ENCODE assay signal across 1 cellular context in the genomic region with DNA sequence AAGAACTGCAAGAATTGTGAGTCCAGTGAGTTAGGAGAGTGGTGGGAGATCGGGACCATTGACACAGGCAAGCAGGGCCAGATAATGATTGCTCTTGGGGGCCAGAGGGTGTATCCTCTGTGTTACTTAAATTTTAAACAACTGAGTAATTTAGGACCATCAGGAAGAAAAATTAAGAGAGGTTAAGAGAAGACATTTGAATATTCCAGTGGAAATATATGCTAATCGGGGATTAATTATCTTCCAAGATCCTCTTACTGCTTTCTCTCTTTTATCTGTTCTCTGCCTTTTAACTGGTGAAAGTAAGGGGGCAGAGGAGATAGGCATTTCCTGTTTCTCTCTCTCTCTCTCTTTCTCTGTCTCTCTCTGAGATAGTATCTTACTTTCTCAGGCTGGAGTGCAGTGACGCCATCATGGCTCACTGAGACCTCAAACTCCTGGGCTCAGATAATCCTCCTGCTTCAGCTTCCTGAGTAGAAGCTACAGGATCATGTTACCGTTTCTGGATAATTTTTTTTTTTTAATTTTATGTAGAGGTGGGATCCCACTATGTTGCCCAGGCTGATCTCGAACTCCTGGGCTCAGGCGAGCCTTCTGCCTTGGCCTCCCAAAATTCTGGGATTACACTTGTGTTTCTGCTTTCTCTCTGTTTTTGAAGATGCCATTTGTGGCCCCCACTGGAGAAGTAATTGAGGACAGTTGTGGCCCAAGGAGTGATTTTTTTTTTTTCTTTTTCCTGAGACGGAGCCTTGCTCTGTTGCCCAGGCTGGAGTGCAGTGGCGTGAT.
TF ChIP-seq lines count a peak whose summit lies in the region.

No MANE protein-coding gene starts in this region.

TF ChIP-seq in GM23338, 12 proteins besides CTCF, POLR2A, EP300 and RAD21 (continued from another document):
- no peak for TF ChIP-seq NANOG (IDR thresholded peaks at IDR 0.05; ENCODE audit: borderline replicate concordance)
- no peak for TF ChIP-seq STAT1 (IDR thresholded peaks at IDR 0.05; ENCODE audit: unreplicated experiment)
- TF ChIP-seq, protein P1, sequence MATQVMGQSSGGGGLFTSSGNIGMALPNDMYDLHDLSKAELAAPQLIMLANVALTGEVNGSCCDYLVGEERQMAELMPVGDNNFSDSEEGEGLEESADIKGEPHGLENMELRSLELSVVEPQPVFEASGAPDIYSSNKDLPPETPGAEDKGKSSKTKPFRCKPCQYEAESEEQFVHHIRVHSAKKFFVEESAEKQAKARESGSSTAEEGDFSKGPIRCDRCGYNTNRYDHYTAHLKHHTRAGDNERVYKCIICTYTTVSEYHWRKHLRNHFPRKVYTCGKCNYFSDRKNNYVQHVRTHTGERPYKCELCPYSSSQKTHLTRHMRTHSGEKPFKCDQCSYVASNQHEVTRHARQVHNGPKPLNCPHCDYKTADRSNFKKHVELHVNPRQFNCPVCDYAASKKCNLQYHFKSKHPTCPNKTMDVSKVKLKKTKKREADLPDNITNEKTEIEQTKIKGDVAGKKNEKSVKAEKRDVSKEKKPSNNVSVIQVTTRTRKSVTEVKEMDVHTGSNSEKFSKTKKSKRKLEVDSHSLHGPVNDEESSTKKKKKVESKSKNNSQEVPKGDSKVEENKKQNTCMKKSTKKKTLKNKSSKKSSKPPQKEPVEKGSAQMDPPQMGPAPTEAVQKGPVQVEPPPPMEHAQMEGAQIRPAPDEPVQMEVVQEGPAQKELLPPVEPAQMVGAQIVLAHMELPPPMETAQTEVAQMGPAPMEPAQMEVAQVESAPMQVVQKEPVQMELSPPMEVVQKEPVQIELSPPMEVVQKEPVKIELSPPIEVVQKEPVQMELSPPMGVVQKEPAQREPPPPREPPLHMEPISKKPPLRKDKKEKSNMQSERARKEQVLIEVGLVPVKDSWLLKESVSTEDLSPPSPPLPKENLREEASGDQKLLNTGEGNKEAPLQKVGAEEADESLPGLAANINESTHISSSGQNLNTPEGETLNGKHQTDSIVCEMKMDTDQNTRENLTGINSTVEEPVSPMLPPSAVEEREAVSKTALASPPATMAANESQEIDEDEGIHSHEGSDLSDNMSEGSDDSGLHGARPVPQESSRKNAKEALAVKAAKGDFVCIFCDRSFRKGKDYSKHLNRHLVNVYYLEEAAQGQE (IDR thresholded peaks at IDR 0.05; ENCODE audit: unreplicated experiment): no peak
- no peak for TF ChIP-seq EZH2 (IDR thresholded peaks at IDR 0.05; ENCODE audit: low read depth, unreplicated experiment)
- no peak for TF ChIP-seq JUNB (IDR thresholded peaks at IDR 0.05; ENCODE audit: unreplicated experiment)
- TF ChIP-seq, protein P2, sequence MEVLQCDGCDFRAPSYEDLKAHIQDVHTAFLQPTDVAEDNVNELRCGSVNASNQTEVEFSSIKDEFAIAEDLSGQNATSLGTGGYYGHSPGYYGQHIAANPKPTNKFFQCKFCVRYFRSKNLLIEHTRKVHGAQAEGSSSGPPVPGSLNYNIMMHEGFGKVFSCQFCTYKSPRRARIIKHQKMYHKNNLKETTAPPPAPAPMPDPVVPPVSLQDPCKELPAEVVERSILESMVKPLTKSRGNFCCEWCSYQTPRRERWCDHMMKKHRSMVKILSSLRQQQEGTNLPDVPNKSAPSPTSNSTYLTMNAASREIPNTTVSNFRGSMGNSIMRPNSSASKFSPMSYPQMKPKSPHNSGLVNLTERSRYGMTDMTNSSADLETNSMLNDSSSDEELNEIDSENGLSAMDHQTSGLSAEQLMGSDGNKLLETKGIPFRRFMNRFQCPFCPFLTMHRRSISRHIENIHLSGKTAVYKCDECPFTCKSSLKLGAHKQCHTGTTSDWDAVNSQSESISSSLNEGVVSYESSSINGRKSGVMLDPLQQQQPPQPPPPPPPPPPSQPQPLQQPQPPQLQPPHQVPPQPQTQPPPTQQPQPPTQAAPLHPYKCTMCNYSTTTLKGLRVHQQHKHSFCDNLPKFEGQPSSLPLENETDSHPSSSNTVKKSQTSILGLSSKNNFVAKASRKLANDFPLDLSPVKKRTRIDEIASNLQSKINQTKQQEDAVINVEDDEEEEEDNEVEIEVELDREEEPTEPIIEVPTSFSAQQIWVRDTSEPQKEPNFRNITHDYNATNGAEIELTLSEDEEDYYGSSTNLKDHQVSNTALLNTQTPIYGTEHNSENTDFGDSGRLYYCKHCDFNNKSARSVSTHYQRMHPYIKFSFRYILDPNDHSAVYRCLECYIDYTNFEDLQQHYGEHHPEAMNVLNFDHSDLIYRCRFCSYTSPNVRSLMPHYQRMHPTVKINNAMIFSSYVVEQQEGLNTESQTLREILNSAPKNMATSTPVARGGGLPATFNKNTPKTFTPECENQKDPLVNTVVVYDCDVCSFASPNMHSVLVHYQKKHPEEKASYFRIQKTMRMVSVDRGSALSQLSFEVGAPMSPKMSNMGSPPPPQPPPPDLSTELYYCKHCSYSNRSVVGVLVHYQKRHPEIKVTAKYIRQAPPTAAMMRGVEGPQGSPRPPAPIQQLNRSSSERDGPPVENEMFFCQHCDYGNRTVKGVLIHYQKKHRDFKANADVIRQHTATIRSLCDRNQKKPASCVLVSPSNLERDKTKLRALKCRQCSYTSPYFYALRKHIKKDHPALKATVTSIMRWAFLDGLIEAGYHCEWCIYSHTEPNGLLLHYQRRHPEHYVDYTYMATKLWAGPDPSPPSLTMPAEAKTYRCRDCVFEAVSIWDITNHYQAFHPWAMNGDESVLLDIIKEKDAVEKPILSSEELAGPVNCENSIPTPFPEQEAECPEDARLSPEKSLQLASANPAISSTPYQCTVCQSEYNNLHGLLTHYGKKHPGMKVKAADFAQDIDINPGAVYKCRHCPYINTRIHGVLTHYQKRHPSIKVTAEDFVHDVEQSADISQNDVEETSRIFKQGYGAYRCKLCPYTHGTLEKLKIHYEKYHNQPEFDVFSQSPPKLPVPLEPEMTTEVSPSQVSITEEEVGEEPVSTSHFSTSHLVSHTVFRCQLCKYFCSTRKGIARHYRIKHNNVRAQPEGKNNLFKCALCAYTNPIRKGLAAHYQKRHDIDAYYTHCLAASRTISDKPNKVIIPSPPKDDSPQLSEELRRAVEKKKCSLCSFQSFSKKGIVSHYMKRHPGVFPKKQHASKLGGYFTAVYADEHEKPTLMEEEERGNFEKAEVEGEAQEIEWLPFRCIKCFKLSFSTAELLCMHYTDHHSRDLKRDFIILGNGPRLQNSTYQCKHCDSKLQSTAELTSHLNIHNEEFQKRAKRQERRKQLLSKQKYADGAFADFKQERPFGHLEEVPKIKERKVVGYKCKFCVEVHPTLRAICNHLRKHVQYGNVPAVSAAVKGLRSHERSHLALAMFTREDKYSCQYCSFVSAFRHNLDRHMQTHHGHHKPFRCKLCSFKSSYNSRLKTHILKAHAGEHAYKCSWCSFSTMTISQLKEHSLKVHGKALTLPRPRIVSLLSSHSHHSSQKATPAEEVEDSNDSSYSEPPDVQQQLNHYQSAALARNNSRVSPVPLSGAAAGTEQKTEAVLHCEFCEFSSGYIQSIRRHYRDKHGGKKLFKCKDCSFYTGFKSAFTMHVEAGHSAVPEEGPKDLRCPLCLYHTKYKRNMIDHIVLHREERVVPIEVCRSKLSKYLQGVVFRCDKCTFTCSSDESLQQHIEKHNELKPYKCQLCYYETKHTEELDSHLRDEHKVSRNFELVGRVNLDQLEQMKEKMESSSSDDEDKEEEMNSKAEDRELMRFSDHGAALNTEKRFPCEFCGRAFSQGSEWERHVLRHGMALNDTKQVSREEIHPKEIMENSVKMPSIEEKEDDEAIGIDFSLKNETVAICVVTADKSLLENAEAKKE (CRISPR knock-in tag; IDR thresholded peaks at IDR 0.05): no peak
- TF ChIP-seq POLR2AphosphoS5 (IDR thresholded peaks at IDR 0.05; ENCODE audit: low read depth): no peak
- no peak for TF ChIP-seq CREB1 (CRISPR knock-in tag; IDR thresholded peaks at IDR 0.05; ENCODE audit: low read depth)
- no peak for TF ChIP-seq EZH2phosphoT487 (IDR thresholded peaks at IDR 0.05; ENCODE audit: unreplicated experiment)
- no peak for TF ChIP-seq ZNF331 (CRISPR knock-in tag; IDR thresholded peaks at IDR 0.05; ENCODE audit: low read depth)
TF ChIP-seq in GM23338: peak in this region for 0.
